In genomic region chr4:236028-236427, GRCh38 we compare ENCODE assay signal across 24 cellular contexts.
"Had no signal": no experiment of that assay in that cellular context is flagged by ENCODE, and none has a peak within 500 bp of the region (broad histone marks: within the 10 kb centered on the region; RNA-seq: fewer than 3 reads in every experiment).

No MANE protein-coding gene starts in this region.

- H3K4me1 Mint-ChIP-seq: stimulated activated memory B cell treated with anti-CD40 and anti-IgM and Interleukin-4, amounts not matched to agents 10 μg/mL and 1 μg/mL and 100 μg/mL, for 72 hours had no signal

- H3K9me3 ChIP-seq: gastroesophageal sphincter had no signal

- H3K27me3 ChIP-seq: adrenal gland, ascending aorta, brain microvascular endothelial cell, gastroesophageal sphincter, tibial nerve had no signal

- H3K4me3 ChIP-seq: adrenal gland, ascending aorta, gastroesophageal sphincter, SK-N-MC, tibial nerve had no signal

- ATAC-seq: activated CD8-positive, alpha-beta T cell treated with anti-CD3 and anti-CD28 coated beads for 36 hours; gastroesophageal sphincter; right cardiac atrium; stimulated activated memory B cell treated with anti-CD40 and anti-IgM and Interleukin-4, amounts not matched to agents 10 μg/mL and 1 μg/mL and 100 μg/mL, for 72 hours had no signal

- H3K27me3 Mint-ChIP-seq: activated CD8-positive, alpha-beta T cell treated with anti-CD3 and anti-CD28 coated beads for 36 hours; activated naive CD8-positive, alpha-beta T cell treated with anti-CD3 and anti-CD28 coated beads for 36 hours; stimulated activated memory B cell treated with anti-CD40 and anti-IgM and Interleukin-4, amounts not matched to agents 10 μg/mL and 1 μg/mL and 100 μg/mL, for 72 hours had no signal

- H3K27ac ChIP-seq: adrenal gland, ascending aorta, brain microvascular endothelial cell, gastroesophageal sphincter, SK-N-MC, tibial nerve, VCaP had no signal

- DNase-seq: activated CD4-positive, alpha-beta T cell treated with anti-CD3 and anti-CD28 coated beads, Interleukin-2, amount 50 U/mL, for 1 hour; activated CD8-positive, alpha-beta T cell treated with anti-CD3 and anti-CD28 coated beads for 36 hours; activated naive CD4-positive, alpha-beta T cell; activated naive CD8-positive, alpha-beta T cell treated with anti-CD3 and anti-CD28 coated beads for 36 hours; activated T-cell treated with anti-CD3 and anti-CD28 coated beads, Interleukin-2, amount 50 U/mL, for 48 hours; adrenal gland; brain microvascular endothelial cell; central memory CD4-positive, alpha-beta T cell; dermis blood vessel endothelial cell; effector CD4-positive, alpha-beta T cell; head of caudate nucleus; hippocampal formation; kidney; mesenchymal stem cell; natural killer cell; posterior cingulate gyrus; right cardiac atrium; stimulated activated CD4-positive, alpha-beta T cell treated with anti-CD3 and anti-CD28 coated beads, Interleukin-4, amount 100 ng/mL, for 24 hours had no signal

- H3K9me3 Mint-ChIP-seq: activated CD8-positive, alpha-beta T cell treated with anti-CD3 and anti-CD28 coated beads for 36 hours had no signal

- H3K4me3 Mint-ChIP-seq: activated CD8-positive, alpha-beta T cell treated with anti-CD3 and anti-CD28 coated beads for 36 hours; activated naive CD8-positive, alpha-beta T cell treated with anti-CD3 and anti-CD28 coated beads for 36 hours; stimulated activated memory B cell treated with anti-CD40 and anti-IgM and Interleukin-4, amounts not matched to agents 10 μg/mL and 1 μg/mL and 100 μg/mL, for 72 hours had no signal

- H3K4me1 ChIP-seq: adrenal gland, ascending aorta, gastroesophageal sphincter, tibial nerve had no signal

- H3K27ac Mint-ChIP-seq: activated CD8-positive, alpha-beta T cell treated with anti-CD3 and anti-CD28 coated beads for 36 hours; activated naive CD8-positive, alpha-beta T cell treated with anti-CD3 and anti-CD28 coated beads for 36 hours; natural killer cell; stimulated activated memory B cell treated with anti-CD40 and anti-IgM and Interleukin-4, amounts not matched to agents 10 μg/mL and 1 μg/mL and 100 μg/mL, for 72 hours had no signal

- H3K36me3 ChIP-seq: adrenal gland, ascending aorta, brain microvascular endothelial cell, gastroesophageal sphincter had no signal
